ENCODE assay signal across 22 cellular contexts in the genomic region with DNA sequence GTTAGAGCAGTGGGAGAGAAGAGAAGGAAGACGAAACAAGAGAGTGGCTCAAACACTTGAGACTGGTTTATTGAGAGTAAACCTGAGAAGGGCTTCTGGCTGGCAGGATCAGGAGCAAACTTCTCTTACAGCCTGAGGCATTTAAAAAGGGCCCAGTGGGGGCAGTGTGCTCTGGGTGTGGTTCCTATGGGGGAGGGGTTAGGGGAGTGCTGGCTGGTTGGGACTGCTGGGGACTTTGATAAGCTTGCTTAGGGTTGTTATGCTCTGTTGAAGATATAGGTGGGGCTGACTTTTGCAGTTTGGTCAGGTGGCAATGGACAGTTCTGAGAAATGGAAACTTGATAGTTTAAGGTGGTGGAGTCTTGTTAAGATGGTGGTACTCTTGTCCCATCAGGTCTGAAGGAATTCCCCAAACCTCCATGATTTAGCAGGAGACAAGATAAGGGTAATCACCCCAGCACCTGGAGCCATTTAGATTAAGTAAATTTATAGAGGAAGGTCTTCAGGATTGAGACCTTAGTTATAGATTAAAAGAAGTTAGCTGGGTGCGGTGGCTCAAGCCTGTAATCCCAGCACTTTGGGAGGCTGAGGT.
DNase-seq lines count a peak whose midpoint lies in the region; ATAC-seq, FAIRE-seq and TF ChIP-seq lines count a peak whose summit lies in the region.
"Had no signal": no experiment of that assay in that cellular context is flagged by ENCODE, and none has a peak within 500 bp of the region (broad histone marks: within the 10 kb centered on the region; RNA-seq: fewer than 3 reads in every experiment).

No MANE protein-coding gene starts in this region.

- H3K4me1 ChIP-seq in GM12878 (ENCODE audit: control insufficient read depth, insufficient read depth, low read length) = no peaks in the 10 kb centered on the region; the same call in 1 of the 2 replicates
- H3K4me1 ChIP-seq: Peyer's patch, right atrium auricular region, vagina had no signal

- peak; percentile 80 for ATAC-seq in GM12878
- peak; percentile 48 for ATAC-seq in stimulated activated memory B cell treated with anti-CD40 and anti-IgM and Interleukin-4, amounts not matched to agents 10 μg/mL and 1 μg/mL and 100 μg/mL, for 72 hours
- ATAC-seq: esophagus mucosa had no signal

- no peak for TF ChIP-seq EP300 in GM12878 (IDR thresholded peaks at IDR 0.05; ENCODE audit: borderline replicate concordance in 1 of 2, control insufficient read depth in 1 of 2, low read depth in 2 of 2, low read length in 2 of 2)

- WGBS in GM12878 (ENCODE audit: insufficient coverage, insufficient replicate concordance, low lambda C conversion rate, missing lambda C conversion rate) = 66% methylated on average over 2 of the region's 2 CpGs

- DNase-seq in activated CD4-positive, alpha-beta T cell treated with anti-CD3 and anti-CD28 coated beads, Interleukin-2, amount 10 ng/mL, durations not matched to agents 24 days and 14 days = peak; percentile 73
- no peak for DNase-seq in activated CD4-positive, alpha-beta T cell treated with anti-CD3 and anti-CD28 coated beads, Interleukin-2, amount 50 U/mL, for 4 hours
- peak; percentile 29 for DNase-seq in Jurkat, Clone E6-1 (ENCODE audit: low read depth, low spot score)
- DNase-seq in GM12878 (ENCODE audit: low read depth, low spot score) = no peak
- DNase-seq in DMS79 treated with DMSO at 0.1 percent for 48 hours (lab: John Stamatoyannopoulos, UW) = no peak
- no peak for DNase-seq in type B pancreatic cell (ENCODE audit: extremely low spot score, unreplicated experiment)
- DNase-seq in G401 (ENCODE audit: low spot score) = no peak
- DNase-seq: activated CD8-positive, alpha-beta memory T cell treated with anti-CD3 and anti-CD28 coated beads, Interleukin-2, amount 50 U/mL, for 48 hours; brain microvascular endothelial cell; CD4-positive, alpha-beta memory T cell; NCI-H1092; NCI-H2107; NCI-H69; Peyer's patch had no signal

- H3K9me3 ChIP-seq in GM12878 (replicated peaks; ENCODE audit: control insufficient read depth, insufficient read depth, low read length) = no peaks in the 10 kb centered on the region; the same call in 2 of the 3 replicates
- H3K9me3 ChIP-seq: neutrophil, Peyer's patch, right atrium auricular region, vagina had no signal

- POLR2A ChIA-PET in GM12878 (lab: Charles Lee) = no interaction called here

- no peak for TF ChIP-seq POLR2A in GM12878 (IDR thresholded peaks at IDR 0.05; ENCODE audit: low read depth, low read length)

- CTCF ChIA-PET in GM12878 (lab: Yijun Ruan, JAX) = interaction anchor here (0.7 kb wide), 3 partner anchors 49 to 1366 kb away, joined by 3 to 4 read pairs (median 3); no protein-coding TSS in a partner anchor

- TF ChIP-seq CTCF in GM12878 (IDR thresholded peaks at IDR 0.05 in 2 of 3, conservative IDR thresholded peaks at IDR 0.05 in 1 of 3; ENCODE audit: control insufficient read depth in 2 of 3, extremely low read depth in 1 of 3, insufficient read depth in 1 of 3, low read depth in 3 of 3, low read length in 3 of 3) (0 out of 6 replicates have a peak, but pooled peaks of 1 of the 3 experiments have one; percentile 2), type B pancreatic cell (conservative IDR thresholded peaks at IDR 0.05) (no peak)

- in situ Hi-C loops in GM12878 (cut with MboI) (no loop called here), G401 (cut with HindIII; ENCODE audit: low sequenced_read_pairs) (no loop called here)

- H3K9ac ChIP-seq in GM12878 (ENCODE audit: control insufficient read depth, insufficient read depth, low read length) = no peak overlapping the region

- peaks cover 5% of the 10 kb centered on the region for H3K4me1 Mint-ChIP-seq in activated CD4-positive, alpha-beta T cell treated with anti-CD3 and anti-CD28 coated beads, Interleukin-2, amount 10 ng/mL, durations not matched to agents 24 days and 14 days
- peaks cover 26% of the 10 kb centered on the region for H3K4me1 Mint-ChIP-seq in stimulated activated memory B cell treated with anti-CD40 and anti-IgM and Interleukin-4, amounts not matched to agents 10 μg/mL and 1 μg/mL and 100 μg/mL, for 72 hours
- peaks cover 6% of the 10 kb centered on the region for H3K4me1 Mint-ChIP-seq in type B pancreatic cell (ENCODE audit: unreplicated experiment)

- no peaks in the 10 kb centered on the region for H3K36me3 Mint-ChIP-seq in activated CD4-positive, alpha-beta T cell treated with anti-CD3 and anti-CD28 coated beads, Interleukin-2, amount 10 ng/mL, durations not matched to agents 24 days and 14 days (ENCODE audit: low read depth)
- H3K36me3 Mint-ChIP-seq in stimulated activated memory B cell treated with anti-CD40 and anti-IgM and Interleukin-4, amounts not matched to agents 10 μg/mL and 1 μg/mL and 100 μg/mL, for 72 hours = peaks cover 4% of the 10 kb centered on the region
- H3K36me3 Mint-ChIP-seq in type B pancreatic cell = no peaks in the 10 kb centered on the region
- H3K36me3 Mint-ChIP-seq: activated naive CD4-positive, alpha-beta T cell treated with anti-CD3 and anti-CD28 coated beads, Interleukin-2, amount 50 U/mL, for 24 hours; CD4-positive, alpha-beta memory T cell had no signal

- no peak for FAIRE-seq in GM12878 (lab: Jason Lieb, UNC)
- FAIRE-seq: islet of Langerhans had no signal

- SMC1A ChIA-PET in GM12878 (lab: Charles Lee; ENCODE audit: uncharacterized antibody, unreplicated experiment) = interaction anchor here (1.1 kb wide), 1 partner anchor 186 kb away, joined by 4 read pairs; no protein-coding TSS in a partner anchor

- TF ChIP-seq RAD21 in GM12878 (IDR thresholded peaks at IDR 0.05; ENCODE audit: insufficient read depth, low read depth, low read length) = no peak

- H3K36me3 ChIP-seq in GM12878 (ENCODE audit: control insufficient read depth in 2 of 2, insufficient read depth in 2 of 2, low read length in 1 of 2) = no peaks in the 10 kb centered on the region
- H3K36me3 ChIP-seq: brain microvascular endothelial cell, neutrophil, Peyer's patch, right atrium auricular region, vagina had no signal

- H3K4me3 Mint-ChIP-seq in activated CD4-positive, alpha-beta T cell treated with anti-CD3 and anti-CD28 coated beads, Interleukin-2, amount 10 ng/mL, durations not matched to agents 24 days and 14 days = no peak overlapping the region
- H3K4me3 Mint-ChIP-seq in stimulated activated memory B cell treated with anti-CD40 and anti-IgM and Interleukin-4, amounts not matched to agents 10 μg/mL and 1 μg/mL and 100 μg/mL, for 72 hours = no peak overlapping the region
- no peak overlapping the region for H3K4me3 Mint-ChIP-seq in type B pancreatic cell
- H3K4me3 Mint-ChIP-seq: activated naive CD4-positive, alpha-beta T cell treated with anti-CD3 and anti-CD28 coated beads, Interleukin-2, amount 50 U/mL, for 24 hours; CD4-positive, alpha-beta memory T cell; dendritic cell treated with granulocyte-macrophage colony-stimulating factor and Interleukin-4, amounts not matched to agents 40 ng/mL and 50 ng/mL, for 4 days had no signal

- H3K4me2 ChIP-seq in GM12878 (ENCODE audit: control insufficient read depth, insufficient read depth) = no peak overlapping the region

- intact Hi-C loops in activated CD4-positive, alpha-beta T cell treated with anti-CD3 and anti-CD28 coated beads, Interleukin-2, amount 10 ng/mL, durations not matched to agents 24 days and 14 days (cut with micrococcal nuclease) = loop anchor here (2.0 kb wide), 1 partner anchor 182 kb away; no protein-coding TSS in a partner anchor
- intact Hi-C loops in GM12878 (cut with micrococcal nuclease; ENCODE audit: unreplicated experiment) = no loop called here

- H3K79me2 ChIP-seq in GM12878 (ENCODE audit: control insufficient read depth, insufficient read depth, low read length) = no peaks in the 10 kb centered on the region

- H2AFZ ChIP-seq in GM12878 (ENCODE audit: control insufficient read depth, low read depth, low read length) = no peak overlapping the region

- RAD21 ChIA-PET in GM12878 (lab: Charles Lee; ENCODE audit: unreplicated experiment) = interaction anchor here (1.0 to 1.1 kb wide), 2 partner anchors 9 to 19 kb away, joined by 3 read pairs; no protein-coding TSS in a partner anchor

- no peak overlapping the region for H3K27ac ChIP-seq in GM12878 (ENCODE audit: control insufficient read depth, insufficient read depth)
- H3K27ac ChIP-seq: brain microvascular endothelial cell, neutrophil, Peyer's patch, right atrium auricular region, vagina had no signal

- no peak overlapping the region for H3K27ac Mint-ChIP-seq in activated CD4-positive, alpha-beta T cell treated with anti-CD3 and anti-CD28 coated beads, Interleukin-2, amount 10 ng/mL, durations not matched to agents 24 days and 14 days
- no peak overlapping the region for H3K27ac Mint-ChIP-seq in stimulated activated memory B cell treated with anti-CD40 and anti-IgM and Interleukin-4, amounts not matched to agents 10 μg/mL and 1 μg/mL and 100 μg/mL, for 72 hours
- no peak overlapping the region for H3K27ac Mint-ChIP-seq in type B pancreatic cell
- H3K27ac Mint-ChIP-seq: activated naive CD4-positive, alpha-beta T cell treated with anti-CD3 and anti-CD28 coated beads, Interleukin-2, amount 50 U/mL, for 24 hours; CD4-positive, alpha-beta memory T cell; dendritic cell treated with granulocyte-macrophage colony-stimulating factor and Interleukin-4, amounts not matched to agents 40 ng/mL and 50 ng/mL, for 4 days had no signal

- no TSS peak for BruUV-seq in GM12878 (replicated peaks; lab: Mats Ljungman, UMichigan)

- H3K27me3 ChIP-seq in GM12878 (replicated peaks in 1 of 2; ENCODE audit: control insufficient read depth in 2 of 2, insufficient read depth in 2 of 2, low read length in 1 of 2) = no peaks in the 10 kb centered on the region
- H3K27me3 ChIP-seq: brain microvascular endothelial cell, neutrophil, Peyer's patch, right atrium auricular region, vagina had no signal

- no peaks in the 10 kb centered on the region for H3K27me3 Mint-ChIP-seq in activated CD4-positive, alpha-beta T cell treated with anti-CD3 and anti-CD28 coated beads, Interleukin-2, amount 10 ng/mL, durations not matched to agents 24 days and 14 days
- no peaks in the 10 kb centered on the region for H3K27me3 Mint-ChIP-seq in stimulated activated memory B cell treated with anti-CD40 and anti-IgM and Interleukin-4, amounts not matched to agents 10 μg/mL and 1 μg/mL and 100 μg/mL, for 72 hours
- no peaks in the 10 kb centered on the region for H3K27me3 Mint-ChIP-seq in type B pancreatic cell
- H3K27me3 Mint-ChIP-seq: activated naive CD4-positive, alpha-beta T cell treated with anti-CD3 and anti-CD28 coated beads, Interleukin-2, amount 50 U/mL, for 24 hours; CD4-positive, alpha-beta memory T cell; dendritic cell treated with granulocyte-macrophage colony-stimulating factor and Interleukin-4, amounts not matched to agents 40 ng/mL and 50 ng/mL, for 4 days had no signal

- H3K9me3 Mint-ChIP-seq in activated CD4-positive, alpha-beta T cell treated with anti-CD3 and anti-CD28 coated beads, Interleukin-2, amount 10 ng/mL, durations not matched to agents 24 days and 14 days = peaks cover 5% of the 10 kb centered on the region
- peaks cover 11% of the 10 kb centered on the region for H3K9me3 Mint-ChIP-seq in stimulated activated memory B cell treated with anti-CD40 and anti-IgM and Interleukin-4, amounts not matched to agents 10 μg/mL and 1 μg/mL and 100 μg/mL, for 72 hours
- H3K9me3 Mint-ChIP-seq in type B pancreatic cell = peaks cover 9% of the 10 kb centered on the region
- H3K9me3 Mint-ChIP-seq: activated naive CD4-positive, alpha-beta T cell treated with anti-CD3 and anti-CD28 coated beads, Interleukin-2, amount 50 U/mL, for 24 hours had no signal

- H4K20me1 ChIP-seq in GM12878 (ENCODE audit: control insufficient read depth, insufficient read depth) = no peaks in the 10 kb centered on the region

- no peak overlapping the region for H3K4me3 ChIP-seq in Jurkat, Clone E6-1 (ENCODE audit: low read length)
- H3K4me3 ChIP-seq in GM12878 = no peak overlapping the region
- H3K4me3 ChIP-seq: Peyer's patch, right atrium auricular region, vagina had no signal

Comparison
In these comparisons a context has a peak if more than half of its experiments do, and no peak if none do; other contexts are left out.
1. DNase-seq: peak in activated CD4-positive, alpha-beta T cell treated with anti-CD3 and anti-CD28 coated beads, Interleukin-2, amount 10 ng/mL, durations not matched to agents 24 days and 14 days (single experiment) and Jurkat, Clone E6-1 (single experiment); none in activated CD4-positive, alpha-beta T cell treated with anti-CD3 and anti-CD28 coated beads, Interleukin-2, amount 50 U/mL, for 4 hours (0 of 2), GM12878 (single experiment), DMS79 treated with DMSO at 0.1 percent for 48 hours (single experiment), type B pancreatic cell (single experiment) and G401 (single experiment).